28 cellular contexts compared by ENCODE assay signal in genomic region chr9:105098370-105098769, GRCh38.
"Had no signal": no experiment of that assay in that cellular context is flagged by ENCODE, and none has a peak within 500 bp of the region (broad histone marks: within the 10 kb centered on the region; RNA-seq: fewer than 3 reads in every experiment).

No MANE protein-coding gene starts in this region.

- H3K9me3 Mint-ChIP-seq: activated CD4-positive, alpha-beta memory T cell treated with anti-CD3 and anti-CD28 coated beads, Interleukin-2, amount 10 ng/mL, durations not matched to agents 7 days and 5 days; activated naive CD4-positive, alpha-beta T cell treated with anti-CD3 and anti-CD28 coated beads for 36 hours; activated T-helper 17 cell treated with anti-CD3 and anti-CD28 coated beads, Interleukin-2, amount 50 U/mL, for 72 hours had no signal

- H3K9me3 ChIP-seq: SJCRH30, SK-N-SH had no signal

- H3K36me3 Mint-ChIP-seq: activated naive CD8-positive, alpha-beta T cell had no signal

- H3K27me3 Mint-ChIP-seq: activated CD4-positive, alpha-beta memory T cell treated with anti-CD3 and anti-CD28 coated beads, Interleukin-2, amount 10 ng/mL, durations not matched to agents 7 days and 5 days; activated CD4-positive, alpha-beta T cell treated with anti-CD3 and anti-CD28 coated beads for 36 hours; activated naive CD8-positive, alpha-beta T cell; activated T-helper 17 cell treated with anti-CD3 and anti-CD28 coated beads, Interleukin-2, amount 50 U/mL, for 72 hours had no signal

- H3K4me1 Mint-ChIP-seq: activated CD4-positive, alpha-beta memory T cell treated with anti-CD3 and anti-CD28 coated beads, Interleukin-2, amount 10 ng/mL, durations not matched to agents 7 days and 5 days; activated CD4-positive, alpha-beta T cell treated with anti-CD3 and anti-CD28 coated beads for 36 hours; activated T-helper 17 cell treated with anti-CD3 and anti-CD28 coated beads, Interleukin-2, amount 50 U/mL, for 72 hours had no signal

- H3K27me3 ChIP-seq: brain microvascular endothelial cell, cardiac muscle cell had no signal

- H3K4me2 ChIP-seq: SK-N-SH had no signal

- H3K4me3 ChIP-seq: cardiac muscle cell, SJCRH30 had no signal

- H3K4me1 ChIP-seq: SJCRH30 had no signal

- ATAC-seq: activated CD4-positive, alpha-beta T cell treated with anti-CD3 and anti-CD28 coated beads for 36 hours; activated T-helper 17 cell treated with anti-CD3 and anti-CD28 coated beads, Interleukin-2, amount 50 U/mL, for 72 hours; Panc1; Right ventricle myocardium inferior had no signal

- H3K27ac Mint-ChIP-seq: activated CD4-positive, alpha-beta memory T cell treated with anti-CD3 and anti-CD28 coated beads, Interleukin-2, amount 10 ng/mL, durations not matched to agents 7 days and 5 days; activated CD4-positive, alpha-beta T cell treated with anti-CD3 and anti-CD28 coated beads for 36 hours; activated naive CD4-positive, alpha-beta T cell treated with anti-CD3 and anti-CD28 coated beads for 36 hours; activated naive CD8-positive, alpha-beta T cell; activated T-helper 17 cell treated with anti-CD3 and anti-CD28 coated beads, Interleukin-2, amount 50 U/mL, for 72 hours had no signal

- DNase-seq: activated CD4-positive, alpha-beta memory T cell treated with anti-CD3 and anti-CD28 coated beads, Interleukin-2, amount 10 ng/mL, durations not matched to agents 7 days and 5 days; activated CD4-positive, alpha-beta T cell treated with anti-CD3 and anti-CD28 coated beads for 36 hours; activated CD4-positive, alpha-beta T cell treated with anti-CD3 and anti-CD28 coated beads, Interleukin-2, amount 50 U/mL, for 1 hour; activated CD4-positive, CD25-positive, alpha-beta regulatory T cell; activated gamma-delta T cell; activated naive CD4-positive, alpha-beta T cell treated with anti-CD3 and anti-CD28 coated beads for 36 hours; activated T-cell treated with anti-CD3 and anti-CD28 coated beads for 4 hours; activated T-cell treated with anti-CD3 and anti-CD28 coated beads, Interleukin-2, amount 50 U/mL, for 48 hours; amygdala; brain microvascular endothelial cell; NCI-H1105 treated with DMSO at 0.1 percent for 48 hours; NCI-H1436 treated with DMSO at 0.1 percent for 48 hours; NCI-H187; NCI-H2081; NCI-H226; NCI-H526; NCI-H82; OCI-M1; RPMI8226; SJCRH30; SK-N-SH; T-helper 1 cell had no signal

- H3K9ac ChIP-seq: SK-N-SH had no signal

- H3K4me3 Mint-ChIP-seq: activated CD4-positive, alpha-beta memory T cell treated with anti-CD3 and anti-CD28 coated beads, Interleukin-2, amount 10 ng/mL, durations not matched to agents 7 days and 5 days; activated CD4-positive, alpha-beta T cell treated with anti-CD3 and anti-CD28 coated beads for 36 hours; activated naive CD4-positive, alpha-beta T cell treated with anti-CD3 and anti-CD28 coated beads for 36 hours; activated naive CD8-positive, alpha-beta T cell; activated T-helper 17 cell treated with anti-CD3 and anti-CD28 coated beads, Interleukin-2, amount 50 U/mL, for 72 hours had no signal

- H3K27ac ChIP-seq: brain microvascular endothelial cell, cardiac muscle cell, SJCRH30, VCaP had no signal

- H3K36me3 ChIP-seq: brain microvascular endothelial cell, cardiac muscle cell, SJCRH30 had no signal
